In the genomic region with DNA sequence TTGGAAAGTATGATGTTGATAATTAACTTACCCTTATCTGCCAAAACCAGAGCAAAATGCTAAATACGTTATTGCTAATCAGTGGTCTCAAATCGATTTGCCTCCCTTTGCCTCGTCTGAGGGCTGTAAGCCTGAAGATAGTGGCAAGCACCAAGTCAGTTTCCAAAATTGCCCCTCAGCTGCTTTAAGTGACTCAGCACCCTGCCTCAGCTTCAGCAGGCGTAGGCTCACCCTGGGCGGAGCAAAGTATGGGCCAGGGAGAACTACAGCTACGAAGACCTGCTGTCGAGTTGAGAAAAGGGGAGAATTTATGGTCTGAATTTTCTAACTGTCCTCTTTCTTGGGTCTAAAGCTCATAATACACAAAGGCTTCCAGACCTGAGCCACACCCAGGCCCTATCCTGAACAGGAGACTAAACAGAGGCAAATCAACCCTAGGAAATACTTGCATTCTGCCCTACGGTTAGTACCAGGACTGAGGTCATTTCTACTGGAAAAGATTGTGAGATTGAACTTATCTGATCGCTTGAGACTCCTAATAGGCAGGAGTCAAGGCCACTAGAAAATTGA, we compare ENCODE assay signal across 1 cellular context.
TF ChIP-seq lines count a peak whose summit lies in the region.

No MANE protein-coding gene starts in this region.

TF ChIP-seq in K562, 482 proteins besides CTCF, POLR2A, EP300 and RAD21 (continued from another document and continues in another):
- TF ChIP-seq ZBTB5 (IDR thresholded peaks at IDR 0.05), result no peak
- TF ChIP-seq CREB3L1 (IDR thresholded peaks at IDR 0.05; ENCODE audit: borderline replicate concordance, low read depth), result peak; percentile 46; the same call in 1 of the 2 replicates
- no peak for TF ChIP-seq NR2F6 (CRISPR knock-in tag; IDR thresholded peaks at IDR 0.05)
- no peak for TF ChIP-seq ZBTB8A (IDR thresholded peaks at IDR 0.05; ENCODE audit: partially characterized antibody)
- TF ChIP-seq HLTF (IDR thresholded peaks at IDR 0.05), result 0 out of 2 replicates have a peak, but pooled peaks have one; percentile 18
- no peak for TF ChIP-seq TCFL5 (CRISPR knock-in tag; conservative IDR thresholded peaks at IDR 0.05)
- TF ChIP-seq EP400 (IDR thresholded peaks at IDR 0.05), result peak; percentile 73
- TF ChIP-seq ZNF431 (CRISPR knock-in tag; IDR thresholded peaks at IDR 0.05), result no peak
- peak; percentile 94 for TF ChIP-seq TFAP4 (CRISPR knock-in tag; IDR thresholded peaks at IDR 0.05; ENCODE audit: borderline replicate concordance)
- TF ChIP-seq MCM3 (IDR thresholded peaks at IDR 0.05), result no peak
- no peak for TF ChIP-seq SMARCA5 (IDR thresholded peaks at IDR 0.05)
- peak; percentile 30; the same call in 1 of the 2 replicates for TF ChIP-seq ZBTB7A (IDR thresholded peaks at IDR 0.05; ENCODE audit: borderline replicate concordance, control insufficient read depth, low read depth, low read length)
- TF ChIP-seq KDM2B (CRISPR knock-in tag; IDR thresholded peaks at IDR 0.05), result 0 out of 2 replicates have a peak, but pooled peaks have one; percentile 47
- peak; percentile 79 for TF ChIP-seq PRDM10 (IDR thresholded peaks at IDR 0.05; ENCODE audit: partially characterized antibody)
- TF ChIP-seq, protein P1, sequence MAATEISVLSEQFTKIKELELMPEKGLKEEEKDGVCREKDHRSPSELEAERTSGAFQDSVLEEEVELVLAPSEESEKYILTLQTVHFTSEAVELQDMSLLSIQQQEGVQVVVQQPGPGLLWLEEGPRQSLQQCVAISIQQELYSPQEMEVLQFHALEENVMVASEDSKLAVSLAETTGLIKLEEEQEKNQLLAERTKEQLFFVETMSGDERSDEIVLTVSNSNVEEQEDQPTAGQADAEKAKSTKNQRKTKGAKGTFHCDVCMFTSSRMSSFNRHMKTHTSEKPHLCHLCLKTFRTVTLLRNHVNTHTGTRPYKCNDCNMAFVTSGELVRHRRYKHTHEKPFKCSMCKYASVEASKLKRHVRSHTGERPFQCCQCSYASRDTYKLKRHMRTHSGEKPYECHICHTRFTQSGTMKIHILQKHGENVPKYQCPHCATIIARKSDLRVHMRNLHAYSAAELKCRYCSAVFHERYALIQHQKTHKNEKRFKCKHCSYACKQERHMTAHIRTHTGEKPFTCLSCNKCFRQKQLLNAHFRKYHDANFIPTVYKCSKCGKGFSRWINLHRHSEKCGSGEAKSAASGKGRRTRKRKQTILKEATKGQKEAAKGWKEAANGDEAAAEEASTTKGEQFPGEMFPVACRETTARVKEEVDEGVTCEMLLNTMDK (IDR thresholded peaks at IDR 0.05; ENCODE audit: borderline replicate concordance, insufficient read depth, low read depth, low read length, poor library complexity, severe bottlenecking), result no peak
- no peak for TF ChIP-seq RFX5 (IDR thresholded peaks at IDR 0.05; ENCODE audit: low read depth, low read length)
- no peak for TF ChIP-seq USF1 (CRISPR knock-in tag; IDR thresholded peaks at IDR 0.05)
- TF ChIP-seq, protein P2, sequence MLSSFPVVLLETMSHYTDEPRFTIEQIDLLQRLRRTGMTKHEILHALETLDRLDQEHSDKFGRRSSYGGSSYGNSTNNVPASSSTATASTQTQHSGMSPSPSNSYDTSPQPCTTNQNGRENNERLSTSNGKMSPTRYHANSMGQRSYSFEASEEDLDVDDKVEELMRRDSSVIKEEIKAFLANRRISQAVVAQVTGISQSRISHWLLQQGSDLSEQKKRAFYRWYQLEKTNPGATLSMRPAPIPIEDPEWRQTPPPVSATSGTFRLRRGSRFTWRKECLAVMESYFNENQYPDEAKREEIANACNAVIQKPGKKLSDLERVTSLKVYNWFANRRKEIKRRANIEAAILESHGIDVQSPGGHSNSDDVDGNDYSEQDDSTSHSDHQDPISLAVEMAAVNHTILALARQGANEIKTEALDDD (IDR thresholded peaks at IDR 0.05), result peak; percentile 89
- no peak for TF ChIP-seq ZNF212 (CRISPR knock-in tag; IDR thresholded peaks at IDR 0.05)
- TF ChIP-seq, protein P3, sequence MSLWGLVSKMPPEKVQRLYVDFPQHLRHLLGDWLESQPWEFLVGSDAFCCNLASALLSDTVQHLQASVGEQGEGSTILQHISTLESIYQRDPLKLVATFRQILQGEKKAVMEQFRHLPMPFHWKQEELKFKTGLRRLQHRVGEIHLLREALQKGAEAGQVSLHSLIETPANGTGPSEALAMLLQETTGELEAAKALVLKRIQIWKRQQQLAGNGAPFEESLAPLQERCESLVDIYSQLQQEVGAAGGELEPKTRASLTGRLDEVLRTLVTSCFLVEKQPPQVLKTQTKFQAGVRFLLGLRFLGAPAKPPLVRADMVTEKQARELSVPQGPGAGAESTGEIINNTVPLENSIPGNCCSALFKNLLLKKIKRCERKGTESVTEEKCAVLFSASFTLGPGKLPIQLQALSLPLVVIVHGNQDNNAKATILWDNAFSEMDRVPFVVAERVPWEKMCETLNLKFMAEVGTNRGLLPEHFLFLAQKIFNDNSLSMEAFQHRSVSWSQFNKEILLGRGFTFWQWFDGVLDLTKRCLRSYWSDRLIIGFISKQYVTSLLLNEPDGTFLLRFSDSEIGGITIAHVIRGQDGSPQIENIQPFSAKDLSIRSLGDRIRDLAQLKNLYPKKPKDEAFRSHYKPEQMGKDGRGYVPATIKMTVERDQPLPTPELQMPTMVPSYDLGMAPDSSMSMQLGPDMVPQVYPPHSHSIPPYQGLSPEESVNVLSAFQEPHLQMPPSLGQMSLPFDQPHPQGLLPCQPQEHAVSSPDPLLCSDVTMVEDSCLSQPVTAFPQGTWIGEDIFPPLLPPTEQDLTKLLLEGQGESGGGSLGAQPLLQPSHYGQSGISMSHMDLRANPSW (CRISPR knock-in tag; IDR thresholded peaks at IDR 0.05), result no peak
- TF ChIP-seq, protein P4, sequence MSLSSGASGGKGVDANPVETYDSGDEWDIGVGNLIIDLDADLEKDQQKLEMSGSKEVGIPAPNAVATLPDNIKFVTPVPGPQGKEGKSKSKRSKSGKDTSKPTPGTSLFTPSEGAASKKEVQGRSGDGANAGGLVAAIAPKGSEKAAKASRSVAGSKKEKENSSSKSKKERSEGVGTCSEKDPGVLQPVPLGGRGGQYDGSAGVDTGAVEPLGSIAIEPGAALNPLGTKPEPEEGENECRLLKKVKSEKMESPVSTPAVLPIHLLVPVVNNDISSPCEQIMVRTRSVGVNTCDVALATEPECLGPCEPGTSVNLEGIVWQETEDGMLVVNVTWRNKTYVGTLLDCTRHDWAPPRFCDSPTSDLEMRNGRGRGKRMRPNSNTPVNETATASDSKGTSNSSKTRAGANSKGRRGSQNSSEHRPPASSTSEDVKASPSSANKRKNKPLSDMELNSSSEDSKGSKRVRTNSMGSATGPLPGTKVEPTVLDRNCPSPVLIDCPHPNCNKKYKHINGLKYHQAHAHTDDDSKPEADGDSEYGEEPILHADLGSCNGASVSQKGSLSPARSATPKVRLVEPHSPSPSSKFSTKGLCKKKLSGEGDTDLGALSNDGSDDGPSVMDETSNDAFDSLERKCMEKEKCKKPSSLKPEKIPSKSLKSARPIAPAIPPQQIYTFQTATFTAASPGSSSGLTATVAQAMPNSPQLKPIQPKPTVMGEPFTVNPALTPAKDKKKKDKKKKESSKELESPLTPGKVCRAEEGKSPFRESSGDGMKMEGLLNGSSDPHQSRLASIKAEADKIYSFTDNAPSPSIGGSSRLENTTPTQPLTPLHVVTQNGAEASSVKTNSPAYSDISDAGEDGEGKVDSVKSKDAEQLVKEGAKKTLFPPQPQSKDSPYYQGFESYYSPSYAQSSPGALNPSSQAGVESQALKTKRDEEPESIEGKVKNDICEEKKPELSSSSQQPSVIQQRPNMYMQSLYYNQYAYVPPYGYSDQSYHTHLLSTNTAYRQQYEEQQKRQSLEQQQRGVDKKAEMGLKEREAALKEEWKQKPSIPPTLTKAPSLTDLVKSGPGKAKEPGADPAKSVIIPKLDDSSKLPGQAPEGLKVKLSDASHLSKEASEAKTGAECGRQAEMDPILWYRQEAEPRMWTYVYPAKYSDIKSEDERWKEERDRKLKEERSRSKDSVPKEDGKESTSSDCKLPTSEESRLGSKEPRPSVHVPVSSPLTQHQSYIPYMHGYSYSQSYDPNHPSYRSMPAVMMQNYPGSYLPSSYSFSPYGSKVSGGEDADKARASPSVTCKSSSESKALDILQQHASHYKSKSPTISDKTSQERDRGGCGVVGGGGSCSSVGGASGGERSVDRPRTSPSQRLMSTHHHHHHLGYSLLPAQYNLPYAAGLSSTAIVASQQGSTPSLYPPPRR (CRISPR knock-in tag; IDR thresholded peaks at IDR 0.05; ENCODE audit: borderline replicate concordance), result no peak
- no peak for TF ChIP-seq TFE3 (CRISPR knock-in tag; IDR thresholded peaks at IDR 0.05)
- no peak for TF ChIP-seq CBX1 (IDR thresholded peaks at IDR 0.05; ENCODE audit: low read depth)
- TF ChIP-seq SIN3B (IDR thresholded peaks at IDR 0.05; ENCODE audit: low read depth), result no peak
- TF ChIP-seq DDX20 (tag; IDR thresholded peaks at IDR 0.05; ENCODE audit: low read depth), result no peak
